ENCODE assay signal across 14 cellular contexts in genomic region chr1:100683448-100684349, GRCh38. TPM values are rescaled to one million over a fixed set of nuclear protein-coding genes. Genes with fewer than 3 reads are reported as not detected.
"Had no signal": no experiment of that assay in that cellular context is flagged by ENCODE, and none has a peak within 500 bp of the region (broad histone marks: within the 10 kb centered on the region; RNA-seq: fewer than 3 reads in every experiment).

No MANE protein-coding gene starts in this region.

- H3K27me3 ChIP-seq: colonic mucosa, thyroid gland had no signal

- H3K27ac Mint-ChIP-seq: activated CD8-positive, alpha-beta T cell treated with anti-CD3 and anti-CD28 coated beads for 36 hours; activated naive CD4-positive, alpha-beta T cell treated with anti-CD3 and anti-CD28 coated beads for 36 hours; activated T-helper 17 cell treated with anti-CD3 and anti-CD28 coated beads, Interleukin-2, amount 50 U/mL, for 72 hours had no signal

- H3K4me3 ChIP-seq: colonic mucosa, lower lobe of right lung, thyroid gland had no signal

- H3K27ac ChIP-seq: colonic mucosa, epithelial cell of prostate, lower lobe of right lung, parathyroid adenoma, thyroid gland had no signal

- ATAC-seq: activated CD8-positive, alpha-beta T cell treated with anti-CD3 and anti-CD28 coated beads for 36 hours; activated T-helper 17 cell treated with anti-CD3 and anti-CD28 coated beads, Interleukin-2, amount 50 U/mL, for 72 hours; lower lobe of right lung had no signal

- H3K4me1 Mint-ChIP-seq: activated T-helper 17 cell treated with anti-CD3 and anti-CD28 coated beads, Interleukin-2, amount 50 U/mL, for 72 hours had no signal

- H2AFZ ChIP-seq: parathyroid adenoma had no signal

- DNase-seq: activated CD4-positive, alpha-beta T cell treated with anti-CD3 and anti-CD28 coated beads for 4 hours; activated CD8-positive, alpha-beta T cell treated with anti-CD3 and anti-CD28 coated beads for 36 hours; activated naive CD4-positive, alpha-beta T cell treated with anti-CD3 and anti-CD28 coated beads for 36 hours; colonic mucosa; effector CD8-positive, alpha-beta T cell; hypothalamus; lower lobe of right lung; midbrain; stimulated activated CD4-positive, alpha-beta T cell treated with anti-CD3 and anti-CD28 coated beads, Interleukin-15, amount 100 ng/mL, for 24 hours; stimulated activated CD4-positive, alpha-beta T cell treated with anti-CD3 and anti-CD28 coated beads, Interleukin-4, amount 100 ng/mL, for 4 hours; thyroid gland had no signal

- H3K9ac ChIP-seq: parathyroid adenoma had no signal

- H3K36me3 ChIP-seq: colonic mucosa, lower lobe of right lung, thyroid gland had no signal

- H3K9me3 ChIP-seq: colonic mucosa, lower lobe of right lung, thyroid gland had no signal

- H3K4me1 ChIP-seq: colonic mucosa, parathyroid adenoma, thyroid gland had no signal

- H3K79me2 ChIP-seq: parathyroid adenoma had no signal

- H3K4me3 Mint-ChIP-seq: activated CD8-positive, alpha-beta T cell treated with anti-CD3 and anti-CD28 coated beads for 36 hours; activated naive CD4-positive, alpha-beta T cell treated with anti-CD3 and anti-CD28 coated beads for 36 hours; activated T-helper 17 cell treated with anti-CD3 and anti-CD28 coated beads, Interleukin-2, amount 50 U/mL, for 72 hours had no signal

- H3K27me3 Mint-ChIP-seq: activated T-helper 17 cell treated with anti-CD3 and anti-CD28 coated beads, Interleukin-2, amount 50 U/mL, for 72 hours had no signal

RNA-seq across cellular contexts. Expression of gene VCAM1, which starts 35.8 kb away (rescaled TPM):
- total RNA-seq: activated naive CD4-positive, alpha-beta T cell treated with anti-CD3 and anti-CD28 coated beads for 36 hours; activated T-helper 17 cell treated with anti-CD3 and anti-CD28 coated beads, Interleukin-2, amount 50 U/mL, for 72 hours had no signal
